In the genomic region with DNA sequence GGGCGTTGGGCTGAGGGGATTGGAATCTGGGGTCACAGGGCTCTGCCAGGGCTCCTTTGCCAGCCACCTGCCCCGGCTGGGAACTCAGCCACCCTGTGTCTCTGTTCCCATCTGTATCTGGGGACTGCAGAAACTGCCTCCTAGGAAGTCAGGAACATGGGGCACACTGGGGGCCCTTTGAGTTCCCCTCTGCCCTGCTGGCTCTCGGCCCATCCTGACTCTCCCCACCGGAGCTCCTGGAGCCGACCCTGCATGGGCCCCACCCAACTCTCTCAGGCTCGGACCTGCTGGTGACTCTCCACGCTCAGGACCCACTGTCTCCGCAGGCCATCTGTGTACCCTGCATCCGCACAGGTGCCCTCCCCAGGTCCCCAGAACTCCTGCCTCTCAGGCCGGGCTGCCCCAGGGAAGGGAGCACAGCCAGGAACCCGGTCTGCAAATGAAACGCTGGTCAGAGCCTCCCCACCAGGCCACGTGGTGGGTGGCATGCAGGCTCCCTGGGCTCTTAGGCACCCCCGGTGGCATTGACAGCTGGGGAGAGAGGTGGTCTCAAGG, we compare ENCODE assay signal across 18 cellular contexts.
"Had no signal": no experiment of that assay in that cellular context is flagged by ENCODE, and none has a peak within 500 bp of the region (broad histone marks: within the 10 kb centered on the region; RNA-seq: fewer than 3 reads in every experiment).

No MANE protein-coding gene starts in this region.

- H3K27ac ChIP-seq: coronary artery, esophagus muscularis mucosa, hepatocyte, transverse colon, VCaP had no signal

- DNase-seq: activated CD4-positive, alpha-beta T cell treated with anti-CD3 and anti-CD28 coated beads for 36 hours; activated CD4-positive, alpha-beta T cell treated with anti-CD3 and anti-CD28 coated beads, Interleukin-2, amount 50 U/mL, for 4 hours; activated CD8-positive, alpha-beta memory T cell treated with anti-CD3 and anti-CD28 coated beads for 24 hours; activated CD8-positive, alpha-beta memory T cell treated with anti-CD3 and anti-CD28 coated beads, Interleukin-2, amount 50 U/mL, for 48 hours; activated naive CD4-positive, alpha-beta T cell treated with Interleukin-2 at 50 U/mL for 16 hours; activated naive CD8-positive, alpha-beta T cell treated with anti-CD3 and anti-CD28 coated beads for 36 hours; activated T-cell treated with anti-CD3 and anti-CD28 coated beads, Interleukin-2, amount 50 U/mL, for 4 hours; amygdala; cerebellar nuclear complex; mesendoderm; naive thymus-derived CD4-positive, alpha-beta T cell; stimulated activated CD4-positive, alpha-beta T cell treated with anti-CD3 and anti-CD28 coated beads, Interleukin-12 subunit alpha, Interleukin-12 subunit beta, amount 100 ng/mL, for 4 hours; T-cell; transverse colon had no signal

- H3K4me3 ChIP-seq: coronary artery, esophagus muscularis mucosa, hepatocyte, transverse colon had no signal

- H3K9me3 ChIP-seq: esophagus muscularis mucosa, transverse colon had no signal

- H3K27me3 ChIP-seq: hepatocyte, transverse colon had no signal

- ATAC-seq: activated CD4-positive, alpha-beta T cell treated with anti-CD3 and anti-CD28 coated beads for 36 hours; activated T-cell treated with anti-CD3 and anti-CD28 coated beads, Interleukin-2, amount 50 U/mL, for 4 hours; T-cell had no signal

- H3K36me3 ChIP-seq: esophagus muscularis mucosa, transverse colon had no signal
